ENCODE assay signal across 15 cellular contexts in genomic region chr10:77771851-77772250, GRCh38.
DNase-seq lines count a peak whose midpoint lies in the region; ATAC-seq and TF ChIP-seq lines count a peak whose summit lies in the region.
"Had no signal": no experiment of that assay in that cellular context is flagged by ENCODE, and none has a peak within 500 bp of the region (broad histone marks: within the 10 kb centered on the region; RNA-seq: fewer than 3 reads in every experiment).

No MANE protein-coding gene starts in this region.

- H3K9me3 ChIP-seq in esophagus muscularis mucosa: peaks cover 0 to 6% (median 5%) of the 10 kb centered on the region in 4 donors
- H3K9me3 ChIP-seq: Caco-2 had no signal

- WGBS in esophagus muscularis mucosa: 86% methylated on average over 7 of the region's 7 CpGs

- peaks cover 2% of the 10 kb centered on the region for H3K9me3 Mint-ChIP-seq in activated CD8-positive, alpha-beta memory T cell treated with anti-CD3 and anti-CD28 coated beads, Interleukin-2, amount 10 ng/mL, durations not matched to agents 7 days and 5 days (ENCODE audit: low read depth)
- H3K9me3 Mint-ChIP-seq in stimulated activated naive CD8-positive, alpha-beta T cell treated with anti-CD3 and anti-CD28 coated beads, Interleukin-15, amount 100 ng/mL, for 72 hours: peaks cover 7 to 18% of the 10 kb centered on the region in 2 donors
- H3K9me3 Mint-ChIP-seq in stimulated activated memory B cell treated with anti-CD40 and anti-IgM and Interleukin-4, amounts not matched to agents 10 μg/mL and 1 μg/mL and 100 μg/mL, for 72 hours: peaks cover 9% of the 10 kb centered on the region

- CTCF ChIA-PET in activated CD8-positive, alpha-beta memory T cell treated with anti-CD3 and anti-CD28 coated beads, Interleukin-2, amount 10 ng/mL, durations not matched to agents 7 days and 5 days (lab: Charles Lee): no interaction called here

- H3K36me3 ChIP-seq in esophagus muscularis mucosa: no peaks in the 10 kb centered on the region

- H3K27me3 Mint-ChIP-seq in activated CD8-positive, alpha-beta memory T cell treated with anti-CD3 and anti-CD28 coated beads, Interleukin-2, amount 10 ng/mL, durations not matched to agents 7 days and 5 days: peaks cover 10% of the 10 kb centered on the region
- H3K27me3 Mint-ChIP-seq in stimulated activated naive CD8-positive, alpha-beta T cell treated with anti-CD3 and anti-CD28 coated beads, Interleukin-15, amount 100 ng/mL, for 72 hours: peaks cover 14% of the 10 kb centered on the region
- peaks cover 13% of the 10 kb centered on the region for H3K27me3 Mint-ChIP-seq in stimulated activated memory B cell treated with anti-CD40 and anti-IgM and Interleukin-4, amounts not matched to agents 10 μg/mL and 1 μg/mL and 100 μg/mL, for 72 hours

- H3K27ac ChIP-seq in esophagus muscularis mucosa (replicated peaks in 1 of 4): no peak overlapping the region
- H3K27ac ChIP-seq: C4-2B, GM23248 had no signal

- no peak overlapping the region for H3K4me3 ChIP-seq in esophagus muscularis mucosa
- H3K4me3 ChIP-seq: GM23248 had no signal

- peaks cover 2% of the 10 kb centered on the region for H3K36me3 Mint-ChIP-seq in activated CD8-positive, alpha-beta memory T cell treated with anti-CD3 and anti-CD28 coated beads, Interleukin-2, amount 10 ng/mL, durations not matched to agents 7 days and 5 days
- H3K36me3 Mint-ChIP-seq in stimulated activated memory B cell treated with anti-CD40 and anti-IgM and Interleukin-4, amounts not matched to agents 10 μg/mL and 1 μg/mL and 100 μg/mL, for 72 hours: no peaks in the 10 kb centered on the region
- H3K36me3 Mint-ChIP-seq: IgD-negative memory B cell had no signal

- no peak overlapping the region for H3K27ac Mint-ChIP-seq in activated CD8-positive, alpha-beta memory T cell treated with anti-CD3 and anti-CD28 coated beads, Interleukin-2, amount 10 ng/mL, durations not matched to agents 7 days and 5 days
- H3K27ac Mint-ChIP-seq in stimulated activated naive CD8-positive, alpha-beta T cell treated with anti-CD3 and anti-CD28 coated beads, Interleukin-15, amount 100 ng/mL, for 72 hours: no peak overlapping the region
- H3K27ac Mint-ChIP-seq in stimulated activated memory B cell treated with anti-CD40 and anti-IgM and Interleukin-4, amounts not matched to agents 10 μg/mL and 1 μg/mL and 100 μg/mL, for 72 hours: no peak overlapping the region
- H3K27ac Mint-ChIP-seq: CD4-positive, alpha-beta T cell; IgD-negative memory B cell had no signal

- no peak for ATAC-seq in activated CD8-positive, alpha-beta memory T cell treated with anti-CD3 and anti-CD28 coated beads, Interleukin-2, amount 10 ng/mL, durations not matched to agents 7 days and 5 days
- ATAC-seq in HG03097 (IDR thresholded peaks at IDR 0.05; ENCODE audit: low FRiP score, unreplicated experiment): no peak
- no peak for ATAC-seq in stimulated activated naive CD8-positive, alpha-beta T cell treated with anti-CD3 and anti-CD28 coated beads, Interleukin-15, amount 100 ng/mL, for 72 hours
- no peak for ATAC-seq in stimulated activated memory B cell treated with anti-CD40 and anti-IgM and Interleukin-4, amounts not matched to agents 10 μg/mL and 1 μg/mL and 100 μg/mL, for 72 hours
- ATAC-seq: HepG2 had no signal

- intact Hi-C loops in esophagus muscularis mucosa (cut with DNase I) (no loop called here), posterior vena cava (cut with DNase I) (no loop called here)

- no peak for TF ChIP-seq EP300 in esophagus muscularis mucosa (IDR thresholded peaks at IDR 0.05)

- no peaks in the 10 kb centered on the region for H3K4me1 ChIP-seq in esophagus muscularis mucosa
- H3K4me1 ChIP-seq: Caco-2 had no signal

- no peaks in the 10 kb centered on the region for H3K27me3 ChIP-seq in esophagus muscularis mucosa

- no peaks in the 10 kb centered on the region for H3K4me1 Mint-ChIP-seq in activated CD8-positive, alpha-beta memory T cell treated with anti-CD3 and anti-CD28 coated beads, Interleukin-2, amount 10 ng/mL, durations not matched to agents 7 days and 5 days
- H3K4me1 Mint-ChIP-seq in stimulated activated naive CD8-positive, alpha-beta T cell treated with anti-CD3 and anti-CD28 coated beads, Interleukin-15, amount 100 ng/mL, for 72 hours: no peaks in the 10 kb centered on the region
- H3K4me1 Mint-ChIP-seq in stimulated activated memory B cell treated with anti-CD40 and anti-IgM and Interleukin-4, amounts not matched to agents 10 μg/mL and 1 μg/mL and 100 μg/mL, for 72 hours: peaks cover 7% of the 10 kb centered on the region

- peak; percentile 8 for DNase-seq in activated CD8-positive, alpha-beta memory T cell treated with anti-CD3 and anti-CD28 coated beads, Interleukin-2, amount 50 U/mL, for 48 hours
- DNase-seq in activated CD8-positive, alpha-beta memory T cell treated with anti-CD3 and anti-CD28 coated beads, Interleukin-2, amount 10 ng/mL, durations not matched to agents 7 days and 5 days: no peak
- peak; percentile 90 for DNase-seq in esophagus muscularis mucosa (ENCODE audit: extremely low spot score)
- DNase-seq in posterior vena cava (ENCODE audit: low spot score): peak; percentile 7
- DNase-seq in stimulated activated naive CD8-positive, alpha-beta T cell treated with anti-CD3 and anti-CD28 coated beads, Interleukin-15, amount 100 ng/mL, for 72 hours: no peak
- DNase-seq: 8988T; Caco-2; CD4-positive, alpha-beta T cell; GM23248; HCEC 1CT had no signal

- no peak overlapping the region for H3K4me3 Mint-ChIP-seq in activated CD8-positive, alpha-beta memory T cell treated with anti-CD3 and anti-CD28 coated beads, Interleukin-2, amount 10 ng/mL, durations not matched to agents 7 days and 5 days
- H3K4me3 Mint-ChIP-seq in stimulated activated naive CD8-positive, alpha-beta T cell treated with anti-CD3 and anti-CD28 coated beads, Interleukin-15, amount 100 ng/mL, for 72 hours: no peak overlapping the region
- no peak overlapping the region for H3K4me3 Mint-ChIP-seq in stimulated activated memory B cell treated with anti-CD40 and anti-IgM and Interleukin-4, amounts not matched to agents 10 μg/mL and 1 μg/mL and 100 μg/mL, for 72 hours
- H3K4me3 Mint-ChIP-seq: CD4-positive, alpha-beta T cell; IgD-negative memory B cell had no signal

- no peak for TF ChIP-seq POLR2A in esophagus muscularis mucosa (IDR thresholded peaks at IDR 0.05; ENCODE audit: low read depth)

- TF ChIP-seq CTCF in esophagus muscularis mucosa (IDR thresholded peaks at IDR 0.05): no peak

Comparison
In these comparisons a context has a peak if more than half of its experiments do, and no peak if none do; other contexts are left out.
1. DNase-seq: peak in activated CD8-positive, alpha-beta memory T cell treated with anti-CD3 and anti-CD28 coated beads, Interleukin-2, amount 50 U/mL, for 48 hours (single experiment), esophagus muscularis mucosa (single experiment) and posterior vena cava (single experiment); none in activated CD8-positive, alpha-beta memory T cell treated with anti-CD3 and anti-CD28 coated beads, Interleukin-2, amount 10 ng/mL, durations not matched to agents 7 days and 5 days (single experiment) and stimulated activated naive CD8-positive, alpha-beta T cell treated with anti-CD3 and anti-CD28 coated beads, Interleukin-15, amount 100 ng/mL, for 72 hours (0 of 2).